Comparison of ENCODE assay signal across 8 cellular contexts in genomic region chr5:139439013-139439903, GRCh38. TPM values are rescaled to one million over a fixed set of nuclear protein-coding genes. Genes with fewer than 3 reads are reported as not detected.
DNase-seq lines count a peak whose midpoint lies in the region; ATAC-seq lines count a peak whose summit lies in the region.

DNAJC18 (minus strand) TSS chr5:139439525; CDS start chr5:139439445, 80 bp downstream.

- peaks cover 18 to 21% of the 10 kb centered on the region in 2 donors for H3K4me1 Mint-ChIP-seq in immature natural killer cell

- peak within 1 kb of the TSS; percentile 95 to 99 (median 97) for H3K4me3 Mint-ChIP-seq in immature natural killer cell

- DNase-seq in AG08395 (ENCODE audit: low spot score): peak; percentile 95
- peak; percentile 94 for DNase-seq in NCI-H345 treated with DMSO at 0.1 percent for 48 hours (lab: John Stamatoyannopoulos, UW; ENCODE audit: unreplicated experiment)
- DNase-seq in activated CD4-positive, CD25-positive, alpha-beta regulatory T cell (lab: John Stamatoyannopoulos, UW): peak; percentile 81 to 87 (median 84)
- DNase-seq in caudate nucleus (lab: John Stamatoyannopoulos, UW): peak in 60 of 61 donors; percentile 29 to 98 (median 92)
- peak; percentile 77 to 80 (median 79) for DNase-seq in immature natural killer cell
- peak; percentile 80 to 91 for DNase-seq in stimulated activated CD4-positive, alpha-beta T cell treated with anti-CD3 and anti-CD28 coated beads, Interleukin-12 subunit alpha, Interleukin-12 subunit beta, amount 100 ng/mL, for 24 hours (ENCODE audit: low read depth in 2 of 2)

- H3K27ac Mint-ChIP-seq in immature natural killer cell: peak within 1 kb of the TSS; percentile 92 to 99 (median 95)

- ATAC-seq in GM19023 (IDR thresholded peaks at IDR 0.05; ENCODE audit: unreplicated experiment) (peak; percentile 85), HG03175 (IDR thresholded peaks at IDR 0.05; ENCODE audit: unreplicated experiment) (peak; percentile 92)

- H3K27ac ChIP-seq in caudate nucleus (ENCODE audit: low read depth, low read length): peak within 1 kb of the TSS; percentile 99

- H3K27me3 Mint-ChIP-seq in immature natural killer cell (ENCODE audit: low read depth in 3 of 3): peaks cover 0 to 4% (median 2%) of the 10 kb centered on the region in 3 donors

- H3K9me3 Mint-ChIP-seq in immature natural killer cell: no peaks in the 10 kb centered on the region

- H3K36me3 Mint-ChIP-seq in immature natural killer cell: peaks cover 0 to 4% (median 0%) of the 10 kb centered on the region in 3 donors

RNA-seq across cellular contexts. Expression of gene DNAJC18, which starts in this region (rescaled TPM):
- 1 to 10 TPM in 2 of 3 donors, not detected in 1; 3.7 to 4.3 TPM for polyA plus RNA-seq in immature natural killer cell

Comparison
In these comparisons a context has a peak if more than half of its experiments do, and no peak if none do; other contexts are left out.
1. Peak in every context shown above with its lines: DNase-seq, ATAC-seq and H3K27ac ChIP-seq.